Comparison of ENCODE assay signal across 8 cellular contexts in genomic region chr11:12159351-12160099, GRCh38. TPM values are rescaled to one million over a fixed set of nuclear protein-coding genes. Genes with fewer than 3 reads are reported as not detected.
A peak's percentile ranks its signal among the peaks of the same experiment; 100 is the strongest.
DNase-seq lines count a peak whose midpoint lies in the region; ATAC-seq and TF ChIP-seq lines count a peak whose summit lies in the region.

No MANE protein-coding gene starts in this region.

- peak overlapping the region; percentile 19 to 56 for H3K9ac ChIP-seq in colonic mucosa (ENCODE audit: low read depth in 2 of 2, low read length in 2 of 2)
- H3K9ac ChIP-seq in mucosa of rectum (ENCODE audit: low read depth in 1 of 2, low read length in 2 of 2), result peak overlapping the region; percentile 1 to 25

- CTCF ChIA-PET in AG04449 (lab: Yijun Ruan, JAX), result interaction anchor here (0.8 to 1.7 kb wide), 9 partner anchors 16 to 125 kb away, joined by 3 to 5 read pairs (median 3); no protein-coding TSS in a partner anchor

- H3K4me3 ChIP-seq in AG04449 (ENCODE audit: low read depth, low read length), result no peak overlapping the region
- no peak overlapping the region for H3K4me3 ChIP-seq in colonic mucosa
- no peak overlapping the region for H3K4me3 ChIP-seq in mucosa of rectum (ENCODE audit: low read length in 2 of 2)

- H3K27ac ChIP-seq in colonic mucosa, result peak overlapping the region; percentile 68
- peak overlapping the region; percentile 61 to 70 for H3K27ac ChIP-seq in mucosa of rectum (ENCODE audit: low read depth in 2 of 2, low read length in 2 of 2)

- POLR2A ChIA-PET in AG04449 (lab: Yijun Ruan, JAX), result interaction anchor here (0.6 to 3.0 kb wide), 6 partner anchors 9 to 77 kb away, joined by 3 to 15 read pairs (median 3); no protein-coding TSS in a partner anchor

- H3K27me3 ChIP-seq in colonic mucosa, result no peaks in the 10 kb centered on the region
- H3K27me3 ChIP-seq in mucosa of rectum (ENCODE audit: control insufficient read depth in 2 of 2, insufficient read depth in 2 of 2, low read length in 2 of 2), result no peaks in the 10 kb centered on the region

- ATAC-seq in HG02852 (IDR thresholded peaks at IDR 0.05; ENCODE audit: unreplicated experiment) (no peak), GM21360 (IDR thresholded peaks at IDR 0.05; ENCODE audit: unreplicated experiment) (no peak)

- DNase-seq in AG04449 (ENCODE audit: low read depth, low spot score), result peak; percentile 81
- DNase-seq in NOMO-1 (lab: John Stamatoyannopoulos, UW; ENCODE audit: unreplicated experiment in 2 of 2), result peak; percentile 90 to 98
- DNase-seq in colonic mucosa, result no peak
- no peak for DNase-seq in NCI-H146 treated with DMSO at 0.1 percent for 48 hours (lab: John Stamatoyannopoulos, UW; ENCODE audit: unreplicated experiment)
- no peak for DNase-seq in NCI-H1930 (lab: John Stamatoyannopoulos, UW)

- H3K4me1 ChIP-seq in colonic mucosa (peaks cover 31% of the 10 kb centered on the region), mucosa of rectum (ENCODE audit: control insufficient read depth in 2 of 2, insufficient read depth in 2 of 2, low read length in 2 of 2) (peaks cover 47 to 76% of the 10 kb centered on the region in 2 donors)

- TF ChIP-seq CTCF in AG04449 (IDR thresholded peaks at IDR 0.05; ENCODE audit: insufficient read depth, low read length, missing control alignments), result peak; percentile 21
- TF ChIP-seq CTCF in colonic mucosa (IDR thresholded peaks at IDR 0.05), result no peak

- H3K36me3 ChIP-seq in colonic mucosa (peaks cover 4% of the 10 kb centered on the region), mucosa of rectum (ENCODE audit: control insufficient read depth in 2 of 2, insufficient read depth in 2 of 2, low read length in 2 of 2) (peaks cover 21 to 22% of the 10 kb centered on the region in 2 donors)

- H3K9me3 ChIP-seq in colonic mucosa (no peaks in the 10 kb centered on the region), mucosa of rectum (ENCODE audit: control insufficient read depth in 2 of 2, low read length in 2 of 2) (no peaks in the 10 kb centered on the region)

- intact Hi-C loops in colonic mucosa (cut with DNase I), result no loop called here

RNA-seq across cellular contexts. Expression of gene MICAL2, which starts 49.1 kb away (rescaled TPM):
- 100 to 1,000 TPM; 194 TPM for total RNA-seq in colonic mucosa

Comparison
In these comparisons a context has a peak if more than half of its experiments do, and no peak if none do; other contexts are left out.
1. DNase-seq: peak in AG04449 (single experiment) and NOMO-1 (2 of 2); none in colonic mucosa (single experiment), NCI-H146 treated with DMSO at 0.1 percent for 48 hours (single experiment) and NCI-H1930 (0 of 2).